ENCODE assay signal across 7 cellular contexts in the genomic region with DNA sequence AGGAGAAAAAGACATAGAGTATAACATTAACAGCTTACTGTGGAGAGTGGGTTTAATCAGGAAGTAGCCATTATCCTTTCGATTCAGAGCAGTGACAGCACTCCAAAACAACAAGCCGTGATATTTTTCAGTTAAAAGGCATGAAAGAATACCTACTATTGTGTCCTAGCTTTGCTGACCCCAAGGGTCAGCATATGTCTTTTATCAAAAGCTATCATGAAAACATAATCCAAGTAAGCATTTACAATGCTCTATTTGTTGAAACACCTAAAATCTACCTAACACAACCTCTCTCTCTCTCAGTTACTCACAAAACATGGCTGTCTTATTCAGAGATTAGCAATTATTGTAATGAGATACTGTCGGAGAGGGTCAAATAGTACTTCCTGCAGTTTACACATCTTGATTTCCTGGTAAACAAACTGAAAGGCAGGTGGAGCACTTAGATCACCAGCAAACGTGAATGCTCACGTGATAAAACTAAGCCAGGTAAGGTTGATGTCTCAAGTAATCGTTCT.
A peak's percentile ranks its signal among the peaks of the same experiment; 100 is the strongest.
DNase-seq lines count a peak whose midpoint lies in the region; ATAC-seq, FAIRE-seq and TF ChIP-seq lines count a peak whose summit lies in the region.

No MANE protein-coding gene starts in this region.

- peak; percentile 13 for DNase-seq in GM04503 (ENCODE audit: low read depth)
- DNase-seq in HL-60 (ENCODE audit: low read depth in 1 of 2, low spot score in 1 of 2), result peak in 1 of 2 experiments; percentile 10
- peak; percentile 91 for DNase-seq in NCI-H82 treated with DMSO at 0.1 percent for 48 hours (lab: John Stamatoyannopoulos, UW; ENCODE audit: unreplicated experiment)
- no peak for DNase-seq in stimulated activated effector memory CD8-positive, alpha-beta T cell treated with anti-CD3 and anti-CD28 coated beads, Interleukin-12 subunit alpha, Interleukin-12 subunit beta, amount 100 ng/mL, for 72 hours (ENCODE audit: low spot score in 2 of 2)

- H3K9me3 Mint-ChIP-seq in brain, result peaks cover 0 to 6% (median 0%) of the 10 kb centered on the region in 5 experiments
- no peaks in the 10 kb centered on the region for H3K9me3 Mint-ChIP-seq in stimulated activated effector memory CD8-positive, alpha-beta T cell treated with anti-CD3 and anti-CD28 coated beads, Interleukin-12 subunit alpha, Interleukin-12 subunit beta, amount 100 ng/mL, for 72 hours

- peak; percentile 78 for ATAC-seq in GM21423 (IDR thresholded peaks at IDR 0.05; ENCODE audit: unreplicated experiment)
- peak; percentile 96 for ATAC-seq in stimulated activated effector memory CD8-positive, alpha-beta T cell treated with anti-CD3 and anti-CD28 coated beads, Interleukin-12 subunit alpha, Interleukin-12 subunit beta, amount 100 ng/mL, for 72 hours

- H3K27me3 ChIP-seq in HL-60 (ENCODE audit: insufficient read depth, poor library complexity, severe bottlenecking), result no peaks in the 10 kb centered on the region

- H3K27ac Mint-ChIP-seq in brain, result peak overlapping the region; percentile 47 to 96 (median 92)
- peak overlapping the region; percentile 85 for H3K27ac Mint-ChIP-seq in stimulated activated effector memory CD8-positive, alpha-beta T cell treated with anti-CD3 and anti-CD28 coated beads, Interleukin-12 subunit alpha, Interleukin-12 subunit beta, amount 100 ng/mL, for 72 hours

- peak overlapping the region; percentile 29 for H3K4me3 ChIP-seq in HL-60 (replicated peaks; ENCODE audit: insufficient read depth, low read length)

- H3K4me3 Mint-ChIP-seq in brain, result peak overlapping the region; percentile 75 to 87 (median 84)
- peak overlapping the region; percentile 60 for H3K4me3 Mint-ChIP-seq in stimulated activated effector memory CD8-positive, alpha-beta T cell treated with anti-CD3 and anti-CD28 coated beads, Interleukin-12 subunit alpha, Interleukin-12 subunit beta, amount 100 ng/mL, for 72 hours

- no peaks in the 10 kb centered on the region for H3K27me3 Mint-ChIP-seq in brain

- TF ChIP-seq CTCF in HL-60 (IDR thresholded peaks at IDR 0.05; ENCODE audit: insufficient read depth, low read length) (no peak), brain (conservative IDR thresholded peaks at IDR 0.05) (no peak)

- H3K27ac ChIP-seq in HL-60 (replicated peaks), result peak overlapping the region; percentile 74

- peak; percentile 92 for FAIRE-seq in islet of Langerhans (lab: Jason Lieb, UNC)

- H3K4me1 Mint-ChIP-seq in brain, result peaks cover 66% of the 10 kb centered on the region
- H3K4me1 Mint-ChIP-seq in stimulated activated effector memory CD8-positive, alpha-beta T cell treated with anti-CD3 and anti-CD28 coated beads, Interleukin-12 subunit alpha, Interleukin-12 subunit beta, amount 100 ng/mL, for 72 hours, result peaks cover 16% of the 10 kb centered on the region

- peaks cover 5% of the 10 kb centered on the region for H3K36me3 Mint-ChIP-seq in brain
- no peaks in the 10 kb centered on the region for H3K36me3 Mint-ChIP-seq in stimulated activated effector memory CD8-positive, alpha-beta T cell treated with anti-CD3 and anti-CD28 coated beads, Interleukin-12 subunit alpha, Interleukin-12 subunit beta, amount 100 ng/mL, for 72 hours

Comparison
In these comparisons a context has a peak if more than half of its experiments do, and no peak if none do; other contexts are left out.
1. DNase-seq: peak in GM04503 (single experiment) and NCI-H82 treated with DMSO at 0.1 percent for 48 hours (single experiment); none in stimulated activated effector memory CD8-positive, alpha-beta T cell treated with anti-CD3 and anti-CD28 coated beads, Interleukin-12 subunit alpha, Interleukin-12 subunit beta, amount 100 ng/mL, for 72 hours (0 of 2).